In the genomic region with DNA sequence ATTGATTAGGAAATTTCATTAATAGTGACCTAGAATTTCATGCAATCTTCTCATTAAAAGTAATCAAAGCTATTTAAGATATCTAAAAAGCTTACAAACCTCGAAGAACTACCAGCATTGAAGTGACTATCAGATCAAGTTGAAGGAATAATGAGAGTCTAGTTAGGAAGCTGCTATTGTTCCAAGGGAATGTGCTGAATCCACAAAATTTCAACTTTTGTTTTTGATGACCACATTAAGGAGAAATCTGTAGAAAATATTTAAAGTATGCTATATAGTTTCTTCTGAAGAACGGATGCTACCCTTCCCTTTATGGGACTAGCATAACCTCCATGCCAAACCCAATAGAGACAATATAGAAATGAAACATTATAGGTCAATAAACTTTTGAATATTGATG, we compare ENCODE assay signal across 3 cellular contexts.
TF ChIP-seq lines count a peak whose summit lies in the region.

No MANE protein-coding gene starts in this region.

TF ChIP-seq in HepG2, 621 proteins besides CTCF, POLR2A, EP300 and RAD21:
- TF ChIP-seq ZZZ3 (CRISPR knock-in tag; IDR thresholded peaks at IDR 0.05; ENCODE audit: borderline replicate concordance) (no peak), MAFF (IDR thresholded peaks at IDR 0.05; ENCODE audit: low read depth, low read length) (peak; percentile 94), MAFK (conservative IDR thresholded peaks at IDR 0.05 in 1 of 2, IDR thresholded peaks at IDR 0.05 in 1 of 2; ENCODE audit: low read length in 2 of 2) (peak; percentile 92 to 96)
TF ChIP-seq in HepG2: peak in this region for 2.

TF ChIP-seq in A549, 52 proteins besides CTCF, POLR2A, EP300 and RAD21:
- TF ChIP-seq RNF2 (IDR thresholded peaks at IDR 0.05; ENCODE audit: borderline replicate concordance, low read depth): no peak
- no peak for TF ChIP-seq ESRRA (IDR thresholded peaks at IDR 0.05; ENCODE audit: borderline replicate concordance, low read length)
- TF ChIP-seq, protein P1, sequence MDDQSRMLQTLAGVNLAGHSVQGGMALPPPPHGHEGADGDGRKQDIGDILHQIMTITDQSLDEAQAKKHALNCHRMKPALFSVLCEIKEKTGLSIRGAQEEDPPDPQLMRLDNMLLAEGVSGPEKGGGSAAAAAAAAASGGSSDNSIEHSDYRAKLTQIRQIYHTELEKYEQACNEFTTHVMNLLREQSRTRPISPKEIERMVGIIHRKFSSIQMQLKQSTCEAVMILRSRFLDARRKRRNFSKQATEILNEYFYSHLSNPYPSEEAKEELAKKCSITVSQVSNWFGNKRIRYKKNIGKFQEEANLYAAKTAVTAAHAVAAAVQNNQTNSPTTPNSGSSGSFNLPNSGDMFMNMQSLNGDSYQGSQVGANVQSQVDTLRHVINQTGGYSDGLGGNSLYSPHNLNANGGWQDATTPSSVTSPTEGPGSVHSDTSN (IDR thresholded peaks at IDR 0.05): no peak
- TF ChIP-seq FOSL2 (IDR thresholded peaks at IDR 0.05): no peak
- no peak for TF ChIP-seq FOSL2 (CRISPR knock-in tag; IDR thresholded peaks at IDR 0.05)
- TF ChIP-seq MAFK (IDR thresholded peaks at IDR 0.05; ENCODE audit: partially characterized antibody): peak; percentile 67
- TF ChIP-seq TP53 (CRISPR knock-in tag; IDR thresholded peaks at IDR 0.05): no peak
- no peak for TF ChIP-seq ZSCAN20 (CRISPR knock-in tag; IDR thresholded peaks at IDR 0.05)
- TF ChIP-seq HOXB5 (CRISPR knock-in tag; IDR thresholded peaks at IDR 0.05): no peak
TF ChIP-seq in A549: peak in this region for 1.

TF ChIP-seq in IMR-90, 13 proteins besides CTCF, POLR2A, EP300 and RAD21:
- TF ChIP-seq MAFK (IDR thresholded peaks at IDR 0.05; ENCODE audit: low read depth, low read length): peak; percentile 71
- TF ChIP-seq, protein P2, sequence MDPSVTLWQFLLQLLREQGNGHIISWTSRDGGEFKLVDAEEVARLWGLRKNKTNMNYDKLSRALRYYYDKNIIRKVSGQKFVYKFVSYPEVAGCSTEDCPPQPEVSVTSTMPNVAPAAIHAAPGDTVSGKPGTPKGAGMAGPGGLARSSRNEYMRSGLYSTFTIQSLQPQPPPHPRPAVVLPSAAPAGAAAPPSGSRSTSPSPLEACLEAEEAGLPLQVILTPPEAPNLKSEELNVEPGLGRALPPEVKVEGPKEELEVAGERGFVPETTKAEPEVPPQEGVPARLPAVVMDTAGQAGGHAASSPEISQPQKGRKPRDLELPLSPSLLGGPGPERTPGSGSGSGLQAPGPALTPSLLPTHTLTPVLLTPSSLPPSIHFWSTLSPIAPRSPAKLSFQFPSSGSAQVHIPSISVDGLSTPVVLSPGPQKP (IDR thresholded peaks at IDR 0.05; ENCODE audit: borderline replicate concordance, low read depth, low read length): no peak
